26 cellular contexts compared by ENCODE assay signal in the genomic region with DNA sequence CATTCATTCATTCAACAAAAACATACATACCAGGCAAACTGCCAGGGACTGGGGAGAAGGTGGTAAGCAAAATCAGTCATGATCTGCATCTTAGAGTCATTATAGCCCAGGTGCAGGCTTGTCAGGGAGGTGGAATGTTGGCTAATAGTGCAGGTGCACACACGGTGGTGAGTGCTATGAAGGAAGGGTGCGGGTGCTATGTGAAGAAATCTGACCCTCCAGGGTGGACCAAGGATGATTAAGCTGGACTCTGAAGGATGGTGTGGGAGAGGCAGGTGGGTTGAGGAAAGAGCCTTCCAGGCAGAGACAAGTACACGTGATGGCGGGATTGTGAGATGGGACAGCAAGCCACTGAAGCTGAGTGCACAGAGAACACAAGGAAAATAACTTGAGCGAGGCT.
A peak's percentile ranks its signal among the peaks of the same experiment; 100 is the strongest.
DNase-seq lines count a peak whose midpoint lies in the region; ATAC-seq, FAIRE-seq and TF ChIP-seq lines count a peak whose summit lies in the region.
"Had no signal": no experiment of that assay in that cellular context is flagged by ENCODE, and none has a peak within 500 bp of the region (broad histone marks: within the 10 kb centered on the region; RNA-seq: fewer than 3 reads in every experiment).

No MANE protein-coding gene starts in this region.

- FAIRE-seq in HTR-8/SVneo (lab: Jason Lieb, UNC) (peak; percentile 23), bronchial epithelial cell (lab: Jason Lieb, UNC) (no peak)
- FAIRE-seq: A549, D721Med, GM12891, GM18507, H54 had no signal

- H3K36me3 ChIP-seq in bronchial epithelial cell (ENCODE audit: control insufficient read depth, insufficient read depth, low read length), result no peaks in the 10 kb centered on the region
- H3K36me3 ChIP-seq: BE2C; BLaER1 treated with 17β-estradiol and CSF1 and Interleukin-3, amounts not matched to agents 10 nM and 100 nM had no signal

- no peak for ATAC-seq in HG03135 (IDR thresholded peaks at IDR 0.05; ENCODE audit: unreplicated experiment)
- ATAC-seq: A549, GM23338 had no signal

- H3K27me3 ChIP-seq in bronchial epithelial cell (ENCODE audit: control insufficient read depth, insufficient read depth, low read length), result no peaks in the 10 kb centered on the region
- H3K27me3 ChIP-seq: BE2C; BLaER1 treated with 17β-estradiol and CSF1 and Interleukin-3, amounts not matched to agents 10 nM and 100 nM had no signal

- no peak for DNase-seq in HTR-8/SVneo (ENCODE audit: insufficient read length, low spot score)
- DNase-seq in bronchial epithelial cell (ENCODE audit: low read depth), result peak; percentile 5
- peak; percentile 11 for DNase-seq in epithelial cell of esophagus (ENCODE audit: low read depth)
- peak; percentile 32 for DNase-seq in left kidney (ENCODE audit: low read depth, low spot score)
- DNase-seq in OCI-M1 (lab: John Stamatoyannopoulos, UW), result no peak
- DNase-seq in NCI-H1417 treated with DMSO at 0.1 percent for 48 hours (lab: John Stamatoyannopoulos, UW), result no peak
- DNase-seq in cerebellar cortex (ENCODE audit: low spot score), result no peak
- DNase-seq: 8988T; ACHN; AML-193; BE2C; CD4-positive, alpha-beta T cell; CD8-positive, alpha-beta memory T cell; DMS 273 treated with DMSO at 0.1 percent for 48 hours; DMS79; EL; GDM1; HCEC 1CT had no signal

- no peak for TF ChIP-seq CTCF in bronchial epithelial cell (IDR thresholded peaks at IDR 0.05; ENCODE audit: insufficient read depth, low read length, severe bottlenecking)
- no peak for TF ChIP-seq CTCF in epithelial cell of esophagus (IDR thresholded peaks at IDR 0.05; ENCODE audit: insufficient read depth, low read depth, low read length, missing control alignments)

- H3K4me3 ChIP-seq in bronchial epithelial cell (ENCODE audit: low read depth, low read length) (no peak overlapping the region), epithelial cell of esophagus (ENCODE audit: low read length) (no peak overlapping the region)
- H3K4me3 ChIP-seq: A549; BLaER1 treated with 17β-estradiol and CSF1 and Interleukin-3, amounts not matched to agents 10 nM and 100 nM; GM23338 had no signal

Comparison
In these comparisons a context has a peak if more than half of its experiments do, and no peak if none do; other contexts are left out.
1. DNase-seq: peak in bronchial epithelial cell (single experiment), epithelial cell of esophagus (single experiment) and left kidney (single experiment); none in HTR-8/SVneo (single experiment), OCI-M1 (single experiment), NCI-H1417 treated with DMSO at 0.1 percent for 48 hours (single experiment) and cerebellar cortex (single experiment).